Comparison of ENCODE assay signal across 9 cellular contexts in genomic region chr15:95325763-95326688, GRCh38.
A peak's percentile ranks its signal among the peaks of the same experiment; 100 is the strongest.
DNase-seq lines count a peak whose midpoint lies in the region; ATAC-seq and TF ChIP-seq lines count a peak whose summit lies in the region.
"Had no signal": no experiment of that assay in that cellular context is flagged by ENCODE, and none has a peak within 500 bp of the region (broad histone marks: within the 10 kb centered on the region; RNA-seq: fewer than 3 reads in every experiment).

No MANE protein-coding gene starts in this region.

- H3K9me3 ChIP-seq in esophagus squamous epithelium: no peaks in the 10 kb centered on the region
- no peaks in the 10 kb centered on the region for H3K9me3 ChIP-seq in mesodermal cell (ENCODE audit: control insufficient read depth, low read length)

- CTCF ChIA-PET in WTC11 (lab: Charles Lee): interaction anchor here (0.6 kb wide), 1 partner anchor 66 kb away, joined by 3 read pairs; no protein-coding TSS in a partner anchor

- no peak for TF ChIP-seq POLR2A in esophagus squamous epithelium (IDR thresholded peaks at IDR 0.05)

- peaks cover 27% of the 10 kb centered on the region for H3K27me3 Mint-ChIP-seq in WTC11 (ENCODE audit: low read depth)

- no peaks in the 10 kb centered on the region for H3K9me3 Mint-ChIP-seq in WTC11

- H3K27ac Mint-ChIP-seq in WTC11: no peak overlapping the region

- intact Hi-C loops in esophagus squamous epithelium (cut with DNase I): no loop called here

- no peaks in the 10 kb centered on the region for H3K36me3 ChIP-seq in esophagus squamous epithelium
- H3K36me3 ChIP-seq in mesodermal cell (ENCODE audit: control insufficient read depth, insufficient read depth, low read length): no peaks in the 10 kb centered on the region

- no peaks in the 10 kb centered on the region for H3K36me3 Mint-ChIP-seq in WTC11

- WGBS in esophagus squamous epithelium, 2 donors: 47 to 63% methylated on average over 10 of the region's 10 CpGs
- 47 to 57% methylated on average over 3 to 6 of the region's 10 CpGs for WGBS in mesodermal cell (ENCODE audit: insufficient coverage in 2 of 2), 2 experiments

- H3K4me1 ChIP-seq in esophagus squamous epithelium: peaks cover 0 to 14% (median 3%) of the 10 kb centered on the region in 3 donors
- no peaks in the 10 kb centered on the region for H3K4me1 ChIP-seq in mesodermal cell (ENCODE audit: control insufficient read depth, insufficient read depth, low read length, poor library complexity, severe bottlenecking)

- ATAC-seq in WTC11 (peak; percentile 33; the same call in 1 of the 2 replicates), HG03135 (IDR thresholded peaks at IDR 0.05; ENCODE audit: unreplicated experiment) (no peak)
- ATAC-seq in activated CD4-positive, CD25-positive, alpha-beta regulatory T cell treated with anti-CD3 and anti-CD28 coated beads, Interleukin-2, amount 50 U/mL, for 24 hours: no peak

- H3K27me3 ChIP-seq in esophagus squamous epithelium: peaks cover 0 to 63% (median 0%) of the 10 kb centered on the region in 4 donors

- H3K4me3 ChIP-seq in esophagus squamous epithelium (peak overlapping the region; percentile 10 to 69 (median 40)), mesodermal cell (ENCODE audit: extremely low read depth, insufficient read depth, low read length, poor library complexity, severe bottlenecking) (peak overlapping the region; percentile 31)

- H3K4me3 Mint-ChIP-seq in WTC11: peak overlapping the region; percentile 52

- POLR2A ChIA-PET in WTC11 (lab: Charles Lee): no interaction called here

- no peak for DNase-seq in WTC11 (ENCODE audit: low spot score)
- no peak for DNase-seq in esophagus squamous epithelium (lab: John Stamatoyannopoulos, UW)
- no peak for DNase-seq in midbrain (lab: John Stamatoyannopoulos, UW)
- no peak for DNase-seq in NCI-H446 (lab: John Stamatoyannopoulos, UW)
- DNase-seq: activated naive CD4-positive, alpha-beta T cell had no signal

- H3K27ac ChIP-seq in esophagus squamous epithelium: peak overlapping the region; percentile 35 to 93 (median 72)
- H3K27ac ChIP-seq in mesodermal cell (ENCODE audit: low read depth, low read length, severe bottlenecking): no peak overlapping the region
- H3K27ac ChIP-seq in temporal lobe (ENCODE audit: low read depth, low read length): peak overlapping the region; percentile 82

- TF ChIP-seq CTCF in WTC11 (IDR thresholded peaks at IDR 0.05) (no peak), esophagus squamous epithelium (IDR thresholded peaks at IDR 0.05) (no peak)

- peaks cover 9% of the 10 kb centered on the region; the same call in 1 of the 2 replicates for H3K4me1 Mint-ChIP-seq in WTC11

TF ChIP-seq in WTC11, 78 proteins besides CTCF, POLR2A, EP300 and RAD21:
- TF ChIP-seq NR2C2 (CRISPR knock-in tag; IDR thresholded peaks at IDR 0.05) (no peak), PREB (CRISPR knock-in tag; IDR thresholded peaks at IDR 0.05; ENCODE audit: borderline replicate concordance) (no peak), E2F5 (CRISPR knock-in tag; IDR thresholded peaks at IDR 0.05) (no peak), SMAD3 (CRISPR knock-in tag; IDR thresholded peaks at IDR 0.05; ENCODE audit: borderline replicate concordance) (no peak), CREB1 (CRISPR knock-in tag; IDR thresholded peaks at IDR 0.05) (no peak), CBFB (CRISPR knock-in tag; IDR thresholded peaks at IDR 0.05; ENCODE audit: low read depth) (no peak), GABPB1 (CRISPR knock-in tag; IDR thresholded peaks at IDR 0.05) (no peak), PRDM15 (CRISPR knock-in tag; IDR thresholded peaks at IDR 0.05) (no peak), FOXP1 (CRISPR knock-in tag; IDR thresholded peaks at IDR 0.05; ENCODE audit: borderline replicate concordance) (no peak), SOX15 (CRISPR knock-in tag; IDR thresholded peaks at IDR 0.05) (no peak)
